In genomic region chr3:128113817-128114794, GRCh38 we compare ENCODE assay signal across 1 cellular context.
TF ChIP-seq lines count a peak whose summit lies in the region.

No MANE protein-coding gene starts in this region.

TF ChIP-seq in HepG2, 621 proteins besides CTCF, POLR2A, EP300 and RAD21:
- TF ChIP-seq ZNF713 (CRISPR knock-in tag; IDR thresholded peaks at IDR 0.05): no peak
- no peak for TF ChIP-seq ZKSCAN8 (CRISPR knock-in tag; IDR thresholded peaks at IDR 0.05; ENCODE audit: borderline replicate concordance)
- no peak for TF ChIP-seq DNMT3B (CRISPR knock-in tag; conservative IDR thresholded peaks at IDR 0.05)
- no peak for TF ChIP-seq GRHL1 (CRISPR knock-in tag; conservative IDR thresholded peaks at IDR 0.05)
- no peak for TF ChIP-seq HOXD1 (CRISPR knock-in tag; IDR thresholded peaks at IDR 0.05)
- TF ChIP-seq DDIT3 (CRISPR knock-in tag; IDR thresholded peaks at IDR 0.05): no peak
- no peak for TF ChIP-seq CEBPZ (IDR thresholded peaks at IDR 0.05; ENCODE audit: low read length)
- no peak for TF ChIP-seq ZBTB25 (CRISPR knock-in tag; IDR thresholded peaks at IDR 0.05)
- no peak for TF ChIP-seq ZFAT (CRISPR knock-in tag; conservative IDR thresholded peaks at IDR 0.05)
- TF ChIP-seq ZNF530 (CRISPR knock-in tag; IDR thresholded peaks at IDR 0.05; ENCODE audit: low read depth): no peak
